15 cellular contexts compared by ENCODE assay signal in the genomic region with DNA sequence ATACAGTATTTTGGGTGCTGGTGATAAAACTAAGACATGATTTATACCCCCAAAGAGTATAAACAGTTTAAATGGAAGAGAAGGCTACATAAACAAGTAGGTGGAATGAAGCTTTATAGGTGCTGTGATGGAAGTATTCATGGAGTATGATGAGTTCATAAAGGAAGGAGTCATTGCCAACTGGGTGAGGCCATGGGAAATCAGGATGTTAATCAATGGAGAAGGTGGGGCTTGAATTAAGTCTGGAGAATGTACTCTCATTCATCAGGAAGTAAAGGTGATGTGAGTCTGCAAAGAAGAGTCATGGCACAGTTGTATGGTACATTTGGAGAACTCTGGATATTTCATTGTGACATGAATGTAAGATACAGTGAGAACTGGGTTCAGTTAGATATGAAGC.
DNase-seq lines count a peak whose midpoint lies in the region; ATAC-seq and TF ChIP-seq lines count a peak whose summit lies in the region.
"Had no signal": no experiment of that assay in that cellular context is flagged by ENCODE, and none has a peak within 500 bp of the region (broad histone marks: within the 10 kb centered on the region; RNA-seq: fewer than 3 reads in every experiment).

No MANE protein-coding gene starts in this region.

- no peaks in the 10 kb centered on the region for H3K4me1 Mint-ChIP-seq in activated naive CD4-positive, alpha-beta T cell treated with anti-CD3 and anti-CD28 coated beads, Interleukin-2, amount 50 U/mL, for 24 hours
- H3K4me1 Mint-ChIP-seq in activated naive CD4-positive, alpha-beta T cell treated with anti-CD3 and anti-CD28 coated beads for 36 hours (ENCODE audit: low read depth) = no peaks in the 10 kb centered on the region
- no peaks in the 10 kb centered on the region for H3K4me1 Mint-ChIP-seq in nephron progenitor cell
- no peaks in the 10 kb centered on the region for H3K4me1 Mint-ChIP-seq in activated CD4-positive, alpha-beta memory T cell treated with anti-CD3 and anti-CD28 coated beads for 36 hours (ENCODE audit: low read depth)

- no peak overlapping the region for H3K4me3 ChIP-seq in RWPE2 (ENCODE audit: severe bottlenecking)
- H3K4me3 ChIP-seq: BLaER1, HAP-1 had no signal

- POLR2A ChIA-PET in activated CD4-positive, alpha-beta memory T cell treated with anti-CD3 and anti-CD28 coated beads for 36 hours (lab: Charles Lee) = no interaction called here

- H3K4me1 ChIP-seq in RWPE2 (ENCODE audit: insufficient read depth, poor library complexity, severe bottlenecking) = peaks cover 14% of the 10 kb centered on the region
- H3K4me1 ChIP-seq: BLaER1, HAP-1 had no signal

- intact Hi-C loops in activated naive CD4-positive, alpha-beta T cell treated with anti-CD3 and anti-CD28 coated beads for 36 hours (cut with micrococcal nuclease) = no loop called here
- intact Hi-C loops in activated CD4-positive, alpha-beta memory T cell treated with anti-CD3 and anti-CD28 coated beads for 36 hours (cut with micrococcal nuclease) = no loop called here

- CTCF ChIA-PET in activated naive CD4-positive, alpha-beta T cell treated with anti-CD3 and anti-CD28 coated beads for 36 hours (lab: Charles Lee) = no interaction called here
- CTCF ChIA-PET in activated CD4-positive, alpha-beta memory T cell treated with anti-CD3 and anti-CD28 coated beads for 36 hours (lab: Charles Lee) = no interaction called here

- no peaks in the 10 kb centered on the region for H3K9me3 ChIP-seq in RWPE2 (ENCODE audit: severe bottlenecking)
- H3K9me3 ChIP-seq: BLaER1, HAP-1 had no signal

- no peaks in the 10 kb centered on the region for H3K27me3 ChIP-seq in RWPE2 (ENCODE audit: insufficient read depth, poor library complexity, severe bottlenecking)
- H3K27me3 ChIP-seq: BLaER1 had no signal

- H3K27me3 Mint-ChIP-seq in activated naive CD4-positive, alpha-beta T cell treated with anti-CD3 and anti-CD28 coated beads, Interleukin-2, amount 50 U/mL, for 24 hours = no peaks in the 10 kb centered on the region
- no peaks in the 10 kb centered on the region for H3K27me3 Mint-ChIP-seq in activated naive CD4-positive, alpha-beta T cell treated with anti-CD3 and anti-CD28 coated beads for 36 hours (ENCODE audit: low read depth)
- H3K27me3 Mint-ChIP-seq in nephron progenitor cell (ENCODE audit: low read depth, poor library complexity) = no peaks in the 10 kb centered on the region
- no peaks in the 10 kb centered on the region for H3K27me3 Mint-ChIP-seq in activated CD4-positive, alpha-beta memory T cell treated with anti-CD3 and anti-CD28 coated beads for 36 hours

- peak overlapping the region; percentile 3 for H3K27ac Mint-ChIP-seq in activated naive CD4-positive, alpha-beta T cell treated with anti-CD3 and anti-CD28 coated beads, Interleukin-2, amount 50 U/mL, for 24 hours
- H3K27ac Mint-ChIP-seq in activated naive CD4-positive, alpha-beta T cell treated with anti-CD3 and anti-CD28 coated beads for 36 hours = no peak overlapping the region
- peak overlapping the region; percentile 0 for H3K27ac Mint-ChIP-seq in nephron progenitor cell
- H3K27ac Mint-ChIP-seq in activated CD4-positive, alpha-beta memory T cell treated with anti-CD3 and anti-CD28 coated beads for 36 hours = no peak overlapping the region

- DNase-seq in activated naive CD4-positive, alpha-beta T cell treated with anti-CD3 and anti-CD28 coated beads for 36 hours = no peak
- no peak for DNase-seq in RWPE2 (ENCODE audit: low spot score)
- DNase-seq in epithelial cell of prostate (ENCODE audit: low read depth, low spot score) = no peak
- DNase-seq in nephron progenitor cell = no peak
- no peak for DNase-seq in nucleus accumbens (lab: John Stamatoyannopoulos, UW)
- no peak for DNase-seq in SHP77 treated with DMSO at 0.1 percent for 48 hours (lab: John Stamatoyannopoulos, UW)
- no peak for DNase-seq in activated CD4-positive, alpha-beta memory T cell treated with anti-CD3 and anti-CD28 coated beads for 36 hours
- DNase-seq: AML-193, DMS 273 treated with DMSO at 0.1 percent for 48 hours, EL, GOT3 had no signal

- no peak overlapping the region for H3K4me3 Mint-ChIP-seq in activated naive CD4-positive, alpha-beta T cell treated with anti-CD3 and anti-CD28 coated beads, Interleukin-2, amount 50 U/mL, for 24 hours
- no peak overlapping the region for H3K4me3 Mint-ChIP-seq in activated naive CD4-positive, alpha-beta T cell treated with anti-CD3 and anti-CD28 coated beads for 36 hours
- no peak overlapping the region for H3K4me3 Mint-ChIP-seq in nephron progenitor cell
- H3K4me3 Mint-ChIP-seq in activated CD4-positive, alpha-beta memory T cell treated with anti-CD3 and anti-CD28 coated beads for 36 hours = no peak overlapping the region

- peak overlapping the region; percentile 54 for H3K27ac ChIP-seq in RWPE2 (ENCODE audit: poor library complexity, severe bottlenecking)
- H3K27ac ChIP-seq in epithelial cell of prostate = peak overlapping the region; percentile 1
- H3K27ac ChIP-seq: 22Rv1, BLaER1 had no signal

- no peaks in the 10 kb centered on the region for H3K36me3 ChIP-seq in RWPE2 (ENCODE audit: low read depth)
- H3K36me3 ChIP-seq: BLaER1, HAP-1 had no signal

- TF ChIP-seq CTCF in RWPE2 (IDR thresholded peaks at IDR 0.05; ENCODE audit: poor library complexity, severe bottlenecking) (no peak), nephron progenitor cell (IDR thresholded peaks at IDR 0.05) (no peak)

- no peak for ATAC-seq in RWPE2 (ENCODE audit: low read depth)

- no peaks in the 10 kb centered on the region for H3K36me3 Mint-ChIP-seq in activated naive CD4-positive, alpha-beta T cell treated with anti-CD3 and anti-CD28 coated beads, Interleukin-2, amount 50 U/mL, for 24 hours
- no peaks in the 10 kb centered on the region for H3K36me3 Mint-ChIP-seq in activated naive CD4-positive, alpha-beta T cell treated with anti-CD3 and anti-CD28 coated beads for 36 hours (ENCODE audit: low read depth)
- H3K36me3 Mint-ChIP-seq in nephron progenitor cell (ENCODE audit: low read depth) = no peaks in the 10 kb centered on the region
- no peaks in the 10 kb centered on the region for H3K36me3 Mint-ChIP-seq in activated CD4-positive, alpha-beta memory T cell treated with anti-CD3 and anti-CD28 coated beads for 36 hours

- no peaks in the 10 kb centered on the region for H3K9me3 Mint-ChIP-seq in activated naive CD4-positive, alpha-beta T cell treated with anti-CD3 and anti-CD28 coated beads, Interleukin-2, amount 50 U/mL, for 24 hours
- no peaks in the 10 kb centered on the region for H3K9me3 Mint-ChIP-seq in activated naive CD4-positive, alpha-beta T cell treated with anti-CD3 and anti-CD28 coated beads for 36 hours
- no peaks in the 10 kb centered on the region for H3K9me3 Mint-ChIP-seq in nephron progenitor cell
- H3K9me3 Mint-ChIP-seq in activated CD4-positive, alpha-beta memory T cell treated with anti-CD3 and anti-CD28 coated beads for 36 hours = no peaks in the 10 kb centered on the region

Comparison
In these comparisons a context has a peak if more than half of its experiments do, and no peak if none do; other contexts are left out.
1. H3K27ac Mint-ChIP-seq: peak in activated naive CD4-positive, alpha-beta T cell treated with anti-CD3 and anti-CD28 coated beads, Interleukin-2, amount 50 U/mL, for 24 hours (single experiment) and nephron progenitor cell (single experiment); none in activated naive CD4-positive, alpha-beta T cell treated with anti-CD3 and anti-CD28 coated beads for 36 hours (single experiment) and activated CD4-positive, alpha-beta memory T cell treated with anti-CD3 and anti-CD28 coated beads for 36 hours (single experiment).